Comparison of ENCODE assay signal across 1 cellular context in genomic region chr16:72189865-72190371, GRCh38.
TF ChIP-seq lines count a peak whose summit lies in the region.

No MANE protein-coding gene starts in this region.

TF ChIP-seq in endothelial cell of umbilical vein, 7 proteins besides CTCF, POLR2A, EP300 and RAD21:
- TF ChIP-seq MAX (IDR thresholded peaks at IDR 0.05; ENCODE audit: insufficient read depth, insufficient read length), result no peak
- peak; percentile 34 for TF ChIP-seq JUN (IDR thresholded peaks at IDR 0.05; ENCODE audit: borderline replicate concordance, insufficient read depth, insufficient read length, low read depth)
- peak; percentile 56 for TF ChIP-seq FOS (IDR thresholded peaks at IDR 0.05; ENCODE audit: borderline replicate concordance, insufficient read depth, low read length)
- TF ChIP-seq EZH2 (IDR thresholded peaks at IDR 0.05; ENCODE audit: borderline replicate concordance, low read depth, low read length, severe bottlenecking), result no peak
